ENCODE assay signal across 12 cellular contexts in the genomic region with DNA sequence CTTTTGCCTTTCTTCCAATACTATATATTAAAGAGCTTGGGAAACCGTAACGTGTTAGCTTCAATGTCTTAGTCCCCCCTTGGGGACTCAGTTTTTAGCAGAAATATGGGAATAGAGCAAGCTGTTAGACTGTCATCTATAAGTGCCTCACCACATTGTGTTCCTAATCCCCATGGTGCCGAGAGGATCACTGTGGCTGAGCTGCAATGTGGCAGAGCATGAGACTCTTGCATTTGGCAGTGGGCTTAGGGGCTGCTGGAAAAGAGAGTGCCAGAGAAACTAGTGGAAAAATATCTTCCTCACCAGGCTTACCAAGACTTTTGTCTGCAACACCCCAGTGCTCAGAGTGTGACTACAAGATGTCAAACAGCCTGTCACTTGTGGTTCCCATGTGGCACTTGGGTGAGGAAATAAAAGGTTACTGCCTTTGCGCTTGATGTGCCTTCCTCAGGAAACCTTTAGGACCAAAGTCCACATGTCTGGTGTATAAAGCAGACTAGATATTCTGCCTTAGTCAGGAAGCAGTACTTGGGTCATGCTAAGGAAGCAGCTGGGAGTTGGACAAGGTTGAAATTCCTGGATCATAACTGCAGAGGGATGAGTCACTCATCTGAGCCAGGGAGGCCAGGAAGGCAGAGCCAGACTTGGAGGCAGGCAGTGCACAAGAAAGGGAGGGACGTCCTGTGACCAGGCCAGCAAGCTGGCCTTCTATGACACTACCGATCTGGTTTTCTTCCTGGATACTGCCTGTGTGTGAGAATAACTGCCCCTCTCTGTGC. TPM values are rescaled to one million over a fixed set of nuclear protein-coding genes. Genes with fewer than 3 reads are reported as not detected.
DNase-seq lines count a peak whose midpoint lies in the region; ATAC-seq and TF ChIP-seq lines count a peak whose summit lies in the region.
"Had no signal": no experiment of that assay in that cellular context is flagged by ENCODE, and none has a peak within 500 bp of the region (broad histone marks: within the 10 kb centered on the region; RNA-seq: fewer than 3 reads in every experiment).

No MANE protein-coding gene starts in this region.

- peaks cover 7% of the 10 kb centered on the region for H3K4me1 ChIP-seq in foreskin keratinocyte
- H3K4me1 ChIP-seq: neural progenitor cell, stomach had no signal

- peak; percentile 99 for ATAC-seq in foreskin keratinocyte
- no peak for ATAC-seq in HG02885 (IDR thresholded peaks at IDR 0.05; ENCODE audit: poor library complexity, unreplicated experiment)

- no peaks in the 10 kb centered on the region for H3K27me3 ChIP-seq in foreskin keratinocyte
- H3K27me3 ChIP-seq: neural progenitor cell, stomach had no signal

- no peak overlapping the region for H3K27ac ChIP-seq in foreskin keratinocyte
- H3K27ac ChIP-seq: neural progenitor cell, stomach had no signal

- DNase-seq in ELR (ENCODE audit: low read depth) (peak; percentile 90), SW480 (ENCODE audit: low spot score) (peak; percentile 65), foreskin keratinocyte (peak; percentile 54 to 72), renal cortical epithelial cell (ENCODE audit: low read depth) (peak; percentile 70), Kasumi-1 (lab: John Stamatoyannopoulos, UW) (no peak), germinal center (ENCODE audit: low spot score) (no peak), NCI-H1417 treated with DMSO at 0.1 percent for 48 hours (lab: John Stamatoyannopoulos, UW) (no peak)
- DNase-seq: NK-92 treated with Interleukin-12 subunit alpha and Interleukin-12 subunit beta, amount 100 ng/mL, for 24 hours; stomach had no signal

- no peak for TF ChIP-seq CTCF in foreskin keratinocyte (conservative IDR thresholded peaks at IDR 0.05)

RNA-seq across cellular contexts. Expression of a gene that starts 9.7 kb away (rescaled TPM):
- not detected in 2 replicates for total RNA-seq in foreskin keratinocyte
- not detected in 2 replicates for polyA plus RNA-seq in foreskin keratinocyte
- total RNA-seq in renal cortical epithelial cell, result not detected in 2 replicates
- total RNA-seq: stomach had no signal
- polyA plus RNA-seq: IgD-negative memory B cell, stomach had no signal

Comparison
In these comparisons a context has a peak if more than half of its experiments do, and no peak if none do; other contexts are left out.
1. DNase-seq: peak in ELR (single experiment), SW480 (single experiment), foreskin keratinocyte (2 of 2) and renal cortical epithelial cell (single experiment); none in Kasumi-1 (0 of 2), germinal center (single experiment) and NCI-H1417 treated with DMSO at 0.1 percent for 48 hours (single experiment).